In genomic region chr2:44789971-44790721, GRCh38 we compare ENCODE assay signal across 18 cellular contexts.
"Had no signal": no experiment of that assay in that cellular context is flagged by ENCODE, and none has a peak within 500 bp of the region (broad histone marks: within the 10 kb centered on the region; RNA-seq: fewer than 3 reads in every experiment).

No MANE protein-coding gene starts in this region.

- H3K27ac ChIP-seq: breast epithelium, esophagus muscularis mucosa, heart right ventricle, ovary, right lobe of liver, tibial nerve, uterus had no signal

- H3K4me1 ChIP-seq: breast epithelium, esophagus muscularis mucosa, heart right ventricle, tibial nerve, uterus had no signal

- FAIRE-seq: astrocyte, endothelial cell of umbilical vein, small intestine had no signal

- H3K4me3 ChIP-seq: breast epithelium, esophagus muscularis mucosa, heart right ventricle, mucosa of descending colon, ovary, right lobe of liver, tibial nerve, uterus had no signal

- H3K27me3 ChIP-seq: breast epithelium, ovary, right lobe of liver, uterus had no signal

- DNase-seq: activated CD4-positive, CD25-positive, alpha-beta regulatory T cell treated with anti-CD3 and anti-CD28 coated beads, Interleukin-2, amount 50 U/mL, for 72 hours; activated gamma-delta T cell; effector CD8-positive, alpha-beta T cell; heart right ventricle; left ventricle myocardium superior; mucosa of descending colon; naive B cell; ovary; right lobe of liver; small intestine; stimulated activated CD4-positive, alpha-beta T cell treated with anti-CD3 and anti-CD28 coated beads, Interleukin-15, amount 100 ng/mL, for 24 hours; stimulated activated CD4-positive, alpha-beta T cell treated with anti-CD3 and anti-CD28 coated beads, Interleukin-2, amount 100 ng/mL, for 48 hours; uterus had no signal

- H3K36me3 ChIP-seq: breast epithelium, esophagus muscularis mucosa, heart right ventricle, ovary, right lobe of liver, tibial nerve, uterus had no signal

- ATAC-seq: heart right ventricle, left ventricle myocardium superior, mucosa of descending colon, right lobe of liver had no signal

- H3K9me3 ChIP-seq: breast epithelium, esophagus muscularis mucosa, heart right ventricle, mucosa of descending colon, right lobe of liver, tibial nerve, uterus had no signal
